24 cellular contexts compared by ENCODE assay signal in the genomic region with DNA sequence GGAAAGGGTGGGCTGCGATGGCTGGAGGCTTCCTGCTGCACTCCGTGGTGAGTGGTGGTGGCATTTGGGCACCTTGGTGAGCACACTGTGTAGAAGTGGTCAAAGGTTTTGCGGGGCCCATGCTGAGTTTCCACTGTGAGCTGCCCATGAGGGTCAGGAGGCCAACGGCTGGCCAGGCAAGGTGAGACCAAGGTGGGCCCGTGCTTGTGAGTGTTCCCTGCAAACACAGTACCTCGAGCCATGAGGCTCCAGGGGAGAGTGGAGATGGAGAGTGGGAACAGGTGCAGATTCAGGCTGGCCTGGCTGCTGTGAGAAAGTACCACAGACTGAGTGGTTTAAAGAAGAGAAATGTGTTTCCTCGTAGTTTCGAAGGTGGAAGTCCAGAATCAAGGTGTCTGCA. TPM values are rescaled to one million over a fixed set of nuclear protein-coding genes. Genes with fewer than 3 reads are reported as not detected.
"Had no signal": no experiment of that assay in that cellular context is flagged by ENCODE, and none has a peak within 500 bp of the region (broad histone marks: within the 10 kb centered on the region; RNA-seq: fewer than 3 reads in every experiment).

No MANE protein-coding gene starts in this region.

- H3K9me3 ChIP-seq: left lung, lower lobe of right lung, mucosa of descending colon had no signal

- H3K4me2 ChIP-seq: hepatocyte had no signal

- H3K27ac Mint-ChIP-seq: immature natural killer cell, mesothelial cell of epicardium had no signal

- H3K4me1 ChIP-seq: esophagus muscularis mucosa, foreskin keratinocyte, gastroesophageal sphincter, heart left ventricle, left lung, lower lobe of right lung had no signal

- H3K4me1 Mint-ChIP-seq: immature natural killer cell, mesothelial cell of epicardium had no signal

- H2AFZ ChIP-seq: hepatocyte had no signal

- H3K9me3 Mint-ChIP-seq: immature natural killer cell, mesothelial cell of epicardium had no signal

- H3K36me3 Mint-ChIP-seq: immature natural killer cell, mesothelial cell of epicardium had no signal

- H3K4me3 Mint-ChIP-seq: immature natural killer cell, mesothelial cell of epicardium had no signal

- H3K4me3 ChIP-seq: coronary artery, esophagus muscularis mucosa, gastroesophageal sphincter, heart left ventricle, hepatocyte, left lung, lower lobe of right lung, mucosa of descending colon had no signal

- H3K27me3 ChIP-seq: dorsolateral prefrontal cortex, foreskin keratinocyte, hepatocyte had no signal

- H3K36me3 ChIP-seq: esophagus muscularis mucosa, gastroesophageal sphincter, heart left ventricle, left lung, lower lobe of right lung had no signal

- H3K27ac ChIP-seq: coronary artery, esophagus muscularis mucosa, foreskin keratinocyte, gastroesophageal sphincter, heart left ventricle, hepatocyte, left lung, lower lobe of right lung had no signal

- DNase-seq: cerebellar nuclear complex; dermis blood vessel endothelial cell; dorsolateral prefrontal cortex; effector CD4-positive, alpha-beta T cell; effector memory CD4-positive, alpha-beta T cell; foreskin keratinocyte; hypothalamus; immature natural killer cell; islet precursor cell; left cardiac atrium; left ventricle myocardium superior; lower lobe of right lung; mesenchymal stem cell; mucosa of descending colon had no signal

RNA-seq across cellular contexts. Expression of gene AJAP1, which starts 40.8 kb away (rescaled TPM):
- total RNA-seq: endothelial cell of umbilical vein, fibroblast of lung, lung microvascular endothelial cell had no signal
- polyA plus RNA-seq: endothelial cell of umbilical vein, immature natural killer cell had no signal
